In the genomic region with DNA sequence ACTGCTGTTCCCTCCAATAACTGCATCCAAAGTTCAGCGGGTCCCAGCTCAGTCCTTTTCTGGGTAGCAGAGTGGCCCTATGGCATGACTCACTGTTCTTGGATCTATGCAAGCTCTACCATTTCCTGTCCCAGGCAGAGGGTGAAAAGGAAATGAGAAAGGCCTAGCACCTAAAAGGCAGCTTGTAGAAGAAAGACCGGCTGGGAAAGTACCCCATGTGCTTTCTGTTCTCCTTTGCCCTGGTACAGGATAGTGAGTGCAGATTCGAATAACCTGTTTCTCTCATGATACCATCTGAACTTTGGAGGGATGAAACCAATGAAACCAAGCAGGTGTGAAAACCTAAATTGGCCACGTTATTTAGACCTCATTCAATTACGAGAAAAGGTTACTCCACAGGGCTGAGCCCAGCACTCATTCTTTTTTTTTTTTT, we compare ENCODE assay signal across 8 cellular contexts. TPM values are rescaled to one million over a fixed set of nuclear protein-coding genes. Genes with fewer than 3 reads are reported as not detected.
DNase-seq lines count a peak whose midpoint lies in the region; ATAC-seq and TF ChIP-seq lines count a peak whose summit lies in the region.

No MANE protein-coding gene starts in this region.

- H3K4me3 Mint-ChIP-seq in CD4-positive, alpha-beta T cell = peak overlapping the region; percentile 68

- peak; percentile 32 to 68 (median 52) for DNase-seq in CD4-positive, alpha-beta T cell
- peak; percentile 43 to 69 for DNase-seq in activated CD4-positive, alpha-beta T cell treated with anti-CD3 and anti-CD28 coated beads for 24 hours (ENCODE audit: low read depth in 2 of 2)
- peak; percentile 64 to 67 for DNase-seq in stimulated activated CD8-positive, alpha-beta memory T cell treated with anti-CD3 and anti-CD28 coated beads, Interleukin-15, amount 100 ng/mL, for 48 hours (ENCODE audit: low read depth in 2 of 2)
- DNase-seq in vagina (ENCODE audit: extremely low spot score in 2 of 2) (no peak), suprapubic skin (ENCODE audit: low spot score in 2 of 2) (no peak)

- H3K36me3 ChIP-seq in vagina = peaks cover 0 to 38% of the 10 kb centered on the region in 2 donors
- peaks cover 42% of the 10 kb centered on the region for H3K36me3 ChIP-seq in suprapubic skin

- CTCF ChIA-PET in CD4-positive, alpha-beta T cell (lab: Charles Lee) = interaction anchor here (1.3 to 1.9 kb wide), 2 partner anchors 12 to 28 kb away, joined by 8 read pairs; partner anchors contain the start of gene HASPIN

- POLR2A ChIA-PET in CD4-positive, alpha-beta T cell (lab: Charles Lee) = interaction anchor here (0.6 to 3.3 kb wide), 10 partner anchors 11 to 432 kb away, joined by 3 to 35 read pairs (median 5); partner anchors contain the start of genes CTNS, CYB5D2, HASPIN and NCBP3

- intact Hi-C loops in CD4-positive, alpha-beta T cell (cut with DNase I, micrococcal nuclease) = loop anchor here in 1 of 2 experiments (1.0 to 2.0 kb wide), 3 partner anchors 12 to 74 kb away; partner anchors contain the start of genes CTNS, HASPIN, P2RX5 and SHPK
- intact Hi-C loops in vagina (cut with DNase I) = no loop called here

- H3K36me3 Mint-ChIP-seq in CD4-positive, alpha-beta T cell (ENCODE audit: low read depth) = peaks cover 33% of the 10 kb centered on the region

- no peaks in the 10 kb centered on the region for H3K27me3 Mint-ChIP-seq in CD4-positive, alpha-beta T cell

- no peak overlapping the region for H3K4me3 ChIP-seq in vagina
- no peak overlapping the region for H3K4me3 ChIP-seq in suprapubic skin

- H3K4me1 ChIP-seq in vagina (no peaks in the 10 kb centered on the region), suprapubic skin (no peaks in the 10 kb centered on the region)

- peak overlapping the region; percentile 83 for H3K27ac Mint-ChIP-seq in CD4-positive, alpha-beta T cell

- H3K27ac ChIP-seq in CD4-positive, alpha-beta T cell (ENCODE audit: low read depth, low read length) = no peak overlapping the region
- H3K27ac ChIP-seq in vagina (no peak overlapping the region), suprapubic skin (no peak overlapping the region)

- H3K9me3 ChIP-seq in CD4-positive, alpha-beta T cell (ENCODE audit: control insufficient read depth, low read length) = no peaks in the 10 kb centered on the region
- H3K9me3 ChIP-seq in vagina (no peaks in the 10 kb centered on the region), suprapubic skin (no peaks in the 10 kb centered on the region)

- no peak for TF ChIP-seq EP300 in suprapubic skin (IDR thresholded peaks at IDR 0.05)

- H3K4me1 Mint-ChIP-seq in CD4-positive, alpha-beta T cell (ENCODE audit: low read depth) = peaks cover 50% of the 10 kb centered on the region

- H3K9me3 Mint-ChIP-seq in CD4-positive, alpha-beta T cell = peaks cover 2% of the 10 kb centered on the region

- ATAC-seq in CD4-positive, alpha-beta T cell (ENCODE audit: poor library complexity) = peak; percentile 93
- ATAC-seq in GM21381 (IDR thresholded peaks at IDR 0.05; ENCODE audit: unreplicated experiment) (peak; percentile 88), HG03571 (IDR thresholded peaks at IDR 0.05; ENCODE audit: unreplicated experiment) (peak; percentile 97), esophagus mucosa (peak; percentile 84)

- TF ChIP-seq POLR2A in vagina (IDR thresholded peaks at IDR 0.05) = no peak
- no peak for TF ChIP-seq POLR2A in suprapubic skin (IDR thresholded peaks at IDR 0.05)

- WGBS in suprapubic skin = 57% methylated on average over 5 of the region's 5 CpGs

- TF ChIP-seq CTCF in CD4-positive, alpha-beta T cell (IDR thresholded peaks at IDR 0.05) = no peak
- TF ChIP-seq CTCF in vagina (IDR thresholded peaks at IDR 0.05) (no peak), suprapubic skin (IDR thresholded peaks at IDR 0.05) (no peak)

- H3K27me3 ChIP-seq in CD4-positive, alpha-beta T cell (ENCODE audit: control insufficient read depth, insufficient read depth, low read length) = no peaks in the 10 kb centered on the region
- H3K27me3 ChIP-seq in vagina (no peaks in the 10 kb centered on the region), suprapubic skin (no peaks in the 10 kb centered on the region)

RNA-seq across cellular contexts. Expression of gene HASPIN, which starts 12.7 kb away (rescaled TPM):
- total RNA-seq in CD4-positive, alpha-beta T cell = under 1 TPM; 0.22 to 0.25 TPM
- total RNA-seq in esophagus mucosa (3.4 TPM), vagina (0.74 TPM), suprapubic skin (1 to 10 TPM in 3 of 4 donors, under 1 TPM in 1; 0.40 to 2.1 (median 1.8) TPM)

RNA-seq across cellular contexts. Expression of gene P2RX5, which starts 15.0 kb away (rescaled TPM):
- total RNA-seq in CD4-positive, alpha-beta T cell = 10 to 100 TPM; 14.3 to 16.0 TPM
- total RNA-seq in esophagus mucosa = 0.72 TPM
- 1.7 TPM for total RNA-seq in vagina
- under 1 TPM in 2 of 4 donors, not detected in 2; 0.49 to 0.56 TPM for total RNA-seq in suprapubic skin

RNA-seq across cellular contexts. Expression of gene EMC6, which starts 42.4 kb away (rescaled TPM):
- total RNA-seq in CD4-positive, alpha-beta T cell = 10 to 100 TPM; 28.8 to 29.6 TPM
- total RNA-seq in esophagus mucosa (35.0 TPM), vagina (18.9 TPM), suprapubic skin (10 to 100 TPM in 3 of 4 donors, 1 to 10 TPM in 1; 3.3 to 17.6 (median 10.4) TPM)

RNA-seq across cellular contexts. Expression of gene TAX1BP3, which starts 42.6 kb away (rescaled TPM):
- total RNA-seq in CD4-positive, alpha-beta T cell = 1 to 10 TPM; 6.0 to 6.6 TPM
- 209 TPM for total RNA-seq in esophagus mucosa
- 78.1 TPM for total RNA-seq in vagina
- total RNA-seq in suprapubic skin = 100 to 1,000 TPM; 103 to 245 (median 202) TPM

Comparison
In these comparisons a context has a peak if more than half of its experiments do, and no peak if none do; other contexts are left out.
1. DNase-seq: peak in CD4-positive, alpha-beta T cell (10 of 10), activated CD4-positive, alpha-beta T cell treated with anti-CD3 and anti-CD28 coated beads for 24 hours (2 of 2) and stimulated activated CD8-positive, alpha-beta memory T cell treated with anti-CD3 and anti-CD28 coated beads, Interleukin-15, amount 100 ng/mL, for 48 hours (2 of 2); none in vagina (0 of 2) and suprapubic skin (0 of 2).
2. Peak in every context shown above with its lines, with median percentiles within 50 percentile points of each other: ATAC-seq.